ENCODE assay signal across 8 cellular contexts in the genomic region with DNA sequence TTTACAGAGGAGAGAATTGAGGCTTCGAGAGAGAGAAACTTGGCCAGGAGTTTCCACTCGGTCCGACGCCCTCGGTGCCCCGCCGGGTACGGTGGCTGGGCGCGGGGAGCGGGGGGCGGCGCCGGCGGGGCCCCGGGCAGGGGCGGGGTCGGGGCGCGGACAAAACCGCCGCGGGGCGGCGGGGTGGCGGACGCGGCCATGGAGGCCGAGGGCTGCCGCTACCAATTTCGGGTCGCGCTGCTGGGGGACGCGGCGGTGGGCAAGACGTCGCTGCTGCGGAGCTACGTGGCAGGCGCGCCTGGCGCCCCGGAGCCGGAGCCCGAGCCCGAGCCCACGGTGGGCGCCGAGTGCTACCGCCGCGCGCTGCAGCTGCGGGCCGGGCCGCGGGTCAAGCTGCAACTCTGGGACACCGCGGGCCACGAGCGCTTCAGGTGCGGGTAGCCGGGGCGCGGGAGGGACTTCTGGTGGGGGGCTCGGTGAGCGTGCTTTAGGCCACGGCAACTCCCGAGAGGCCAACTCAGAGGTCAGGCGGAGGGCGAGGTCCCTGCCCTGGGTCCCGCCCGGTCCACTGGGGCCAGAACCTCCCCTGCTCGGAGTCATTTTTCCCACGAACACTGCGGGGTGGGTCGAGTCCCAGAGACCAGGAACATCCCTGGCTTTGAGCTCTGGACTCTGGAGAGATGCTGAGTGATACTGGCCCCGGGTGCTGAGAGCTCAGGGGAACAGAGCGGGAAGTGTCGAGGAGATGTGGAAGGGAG. TPM values are rescaled to one million over a fixed set of nuclear protein-coding genes. Genes with fewer than 3 reads are reported as not detected.
DNase-seq lines count a peak whose midpoint lies in the region; ATAC-seq, FAIRE-seq and TF ChIP-seq lines count a peak whose summit lies in the region.

No MANE protein-coding gene starts in this region.

- no peak overlapping the region for H3K9ac ChIP-seq in GM12878 (ENCODE audit: control insufficient read depth, insufficient read depth, low read length)
- H3K9ac ChIP-seq in liver (ENCODE audit: low read depth in 1 of 2, low read length in 2 of 2): no peak overlapping the region

- TF ChIP-seq CTCF in DOHH2 (IDR thresholded peaks at IDR 0.05; ENCODE audit: low read depth, low read length, poor library complexity, severe bottlenecking): no peak
- no peak for TF ChIP-seq CTCF in GM12878 (IDR thresholded peaks at IDR 0.05 in 2 of 3, conservative IDR thresholded peaks at IDR 0.05 in 1 of 3; ENCODE audit: control insufficient read depth in 2 of 3, extremely low read depth in 1 of 3, insufficient read depth in 1 of 3, low read depth in 3 of 3, low read length in 3 of 3)
- TF ChIP-seq CTCF in liver (IDR thresholded peaks at IDR 0.05; ENCODE audit: low read depth, low read length, missing input control): no peak
- no peak for TF ChIP-seq CTCF in transverse colon (IDR thresholded peaks at IDR 0.05)

- peak overlapping the region; percentile 62 for H3K4me2 ChIP-seq in DOHH2 (ENCODE audit: low read length)
- peak overlapping the region; percentile 82 for H3K4me2 ChIP-seq in GM12878 (ENCODE audit: control insufficient read depth, insufficient read depth)

- intact Hi-C loops in GM12878 (cut with micrococcal nuclease; ENCODE audit: unreplicated experiment): no loop called here
- intact Hi-C loops in transverse colon (cut with DNase I; ENCODE audit: low total_unique reads): no loop called here

- TF ChIP-seq POLR2A in GM12878 (IDR thresholded peaks at IDR 0.05; ENCODE audit: low read depth, low read length) (no peak), transverse colon (IDR thresholded peaks at IDR 0.05) (no peak)

- no peaks in the 10 kb centered on the region for H3K9me2 ChIP-seq in DOHH2 (replicated peaks; ENCODE audit: control insufficient read depth, low read length)

- H3K79me2 ChIP-seq in DOHH2 (ENCODE audit: control insufficient read depth, low read length): no peaks in the 10 kb centered on the region
- H3K79me2 ChIP-seq in GM12878 (ENCODE audit: control insufficient read depth, insufficient read depth, low read length): no peaks in the 10 kb centered on the region

- H4K20me1 ChIP-seq in DOHH2 (ENCODE audit: control insufficient read depth, insufficient read depth, low read depth, low read length): no peaks in the 10 kb centered on the region
- H4K20me1 ChIP-seq in GM12878 (ENCODE audit: control insufficient read depth, insufficient read depth): no peaks in the 10 kb centered on the region

- H3K27ac ChIP-seq in DOHH2 (ENCODE audit: low read depth, low read length) (no peak overlapping the region), GM12878 (ENCODE audit: control insufficient read depth, insufficient read depth) (no peak overlapping the region), liver (ENCODE audit: low read depth in 1 of 2, low read length in 2 of 2) (no peak overlapping the region), transverse colon (peak overlapping the region; percentile 41 to 66 (median 50))

- WGBS in GM12878 (ENCODE audit: insufficient coverage, insufficient replicate concordance, low lambda C conversion rate, missing lambda C conversion rate): 58% methylated on average over 16 of the region's 81 CpGs
- WGBS in liver: 4% methylated on average over 81 of the region's 81 CpGs
- 8% methylated on average over 38 of the region's 81 CpGs; no CpG with 5 or more reads in 1 of the 2 donors for WGBS in transverse colon (ENCODE audit: low coverage in 1 of 2), 2 donors

- H3K27me3 ChIP-seq in DOHH2 (ENCODE audit: control insufficient read depth, low read length) (peaks cover 5% of the 10 kb centered on the region; the same call in 1 of the 2 replicates), GM12878 (replicated peaks in 1 of 2; ENCODE audit: control insufficient read depth in 2 of 2, insufficient read depth in 2 of 2, low read length in 1 of 2) (no peaks in the 10 kb centered on the region), liver (ENCODE audit: control insufficient read depth in 4 of 4, insufficient read depth in 4 of 4, low read length in 3 of 4) (no peaks in the 10 kb centered on the region), transverse colon (no peaks in the 10 kb centered on the region)

- H3K4me1 ChIP-seq in DOHH2 (ENCODE audit: control insufficient read depth, low read length) (peaks cover 10% of the 10 kb centered on the region), GM12878 (ENCODE audit: control insufficient read depth, insufficient read depth, low read length) (no peaks in the 10 kb centered on the region), liver (ENCODE audit: control insufficient read depth in 4 of 4, insufficient read depth in 4 of 4, low read length in 3 of 4) (peaks cover 0 to 4% (median 2%) of the 10 kb centered on the region in 4 donors), transverse colon (peaks cover 4 to 30% (median 19%) of the 10 kb centered on the region in 4 donors)

- H3K9me3 ChIP-seq in DOHH2 (ENCODE audit: control insufficient read depth, insufficient read depth, low read length) (no peaks in the 10 kb centered on the region), GM12878 (replicated peaks; ENCODE audit: control insufficient read depth, insufficient read depth, low read length) (no peaks in the 10 kb centered on the region), liver (ENCODE audit: control insufficient read depth in 4 of 4, low read length in 3 of 4) (no peaks in the 10 kb centered on the region), transverse colon (no peaks in the 10 kb centered on the region)

- ATAC-seq in HG02759 (IDR thresholded peaks at IDR 0.05; ENCODE audit: unreplicated experiment): peak; percentile 67
- peak; percentile 74 for ATAC-seq in GM12878
- no peak for ATAC-seq in GM19351 (IDR thresholded peaks at IDR 0.05; ENCODE audit: unreplicated experiment)

- no peaks in the 10 kb centered on the region for H3F3A ChIP-seq in DOHH2 (ENCODE audit: control insufficient read depth, insufficient read depth)

- SMC1A ChIA-PET in GM12878 (lab: Charles Lee; ENCODE audit: uncharacterized antibody, unreplicated experiment): interaction anchor here (0.7 to 1.3 kb wide), 4 partner anchors 8 to 41 kb away, joined by 3 to 5 read pairs (median 3); no protein-coding TSS in a partner anchor

- peak overlapping the region; percentile 72 for H2AFZ ChIP-seq in GM12878 (ENCODE audit: control insufficient read depth, low read depth, low read length)

- DNase-seq in GM12878 (ENCODE audit: low read depth, low spot score) (no peak), transverse colon (peak; percentile 32), NCI-H2196 (lab: John Stamatoyannopoulos, UW; ENCODE audit: unreplicated experiment) (no peak)
- DNase-seq in stimulated activated CD4-positive, alpha-beta T cell treated with anti-CD3 and anti-CD28 coated beads, Interleukin-4, amount 100 ng/mL, for 24 hours: no peak

- peak overlapping the region; percentile 43 for H3K4me3 ChIP-seq in DOHH2 (ENCODE audit: low read length)
- peak overlapping the region; percentile 51; the same call in 1 of the 2 replicates for H3K4me3 ChIP-seq in GM12878
- H3K4me3 ChIP-seq in liver (ENCODE audit: low read depth in 1 of 3, low read length in 3 of 3): peak overlapping the region in 2 of 3 donors; percentile 12 to 55
- H3K4me3 ChIP-seq in transverse colon: peak overlapping the region; percentile 26 to 70 (median 50)

- TF ChIP-seq RAD21 in GM12878 (IDR thresholded peaks at IDR 0.05; ENCODE audit: insufficient read depth, low read depth, low read length) (no peak), liver (IDR thresholded peaks at IDR 0.05) (no peak)

- H3K36me3 ChIP-seq in DOHH2 (ENCODE audit: control insufficient read depth, low read length) (no peaks in the 10 kb centered on the region), GM12878 (ENCODE audit: control insufficient read depth in 2 of 2, insufficient read depth in 2 of 2, low read length in 1 of 2) (no peaks in the 10 kb centered on the region), liver (ENCODE audit: control insufficient read depth in 4 of 4, insufficient read depth in 3 of 4, low read depth in 1 of 4, low read length in 3 of 4) (peaks cover 0 to 2% (median 0%) of the 10 kb centered on the region in 4 donors), transverse colon (no peaks in the 10 kb centered on the region)

- POLR2A ChIA-PET in GM12878 (lab: Charles Lee): interaction anchor here (0.5 to 1.3 kb wide), 7 partner anchors 8 to 357 kb away, joined by 3 to 7 read pairs (median 4); partner anchors contain the start of gene ATP5IF1

- no peak for TF ChIP-seq EP300 in GM12878 (IDR thresholded peaks at IDR 0.05; ENCODE audit: borderline replicate concordance in 1 of 2, control insufficient read depth in 1 of 2, low read depth in 2 of 2, low read length in 2 of 2)
- TF ChIP-seq EP300 in transverse colon (IDR thresholded peaks at IDR 0.05; ENCODE audit: low read depth): no peak

- BruUV-seq in GM12878 (replicated peaks; lab: Mats Ljungman, UMichigan): no TSS peak

- no peak for FAIRE-seq in GM12878 (lab: Jason Lieb, UNC)

- CTCF ChIA-PET in GM12878 (lab: Yijun Ruan, JAX): interaction anchor here (0.7 to 1.3 kb wide), 5 partner anchors 9 to 73 kb away, joined by 3 to 4 read pairs (median 3); no protein-coding TSS in a partner anchor

- in situ Hi-C loops in GM12878 (cut with MboI): no loop called here
- in situ Hi-C loops in transverse colon (cut with MboI; ENCODE audit: low pct_ligation_motif_present in 1 of 4, low pct_unique_long_range_greater_than_20kb in 1 of 4, low sequenced_read_pairs in 3 of 4): no loop called here

- RAD21 ChIA-PET in GM12878 (lab: Charles Lee; ENCODE audit: unreplicated experiment): interaction anchor here (0.7 to 0.9 kb wide), 2 partner anchors 10 to 12 kb away, joined by 3 to 5 read pairs; no protein-coding TSS in a partner anchor

RNA-seq across cellular contexts. Expression of gene RAB42, which starts 0.4 kb away (rescaled TPM):
- total RNA-seq in GM12878 (2013; cell fraction: nucleolus; rRNA removed): 1.1 and 2.0 TPM in 2 replicates
- total RNA-seq in GM12878 (2014; rRNA removed): 0.76 and 0.96 TPM in 2 replicates
- 0.28 and 0.49 TPM in 2 replicates for total RNA-seq in GM12878 (2014; rRNA removed; fragmentation: Illumina TruSeq; extraction: Trizol)
- 0.72 and 0.92 TPM in 2 replicates for total RNA-seq in GM12878 (2021)
- polyA plus RNA-seq in GM12878 (2011; ENCODE audit: low read depth): 0.75 TPM
- polyA plus RNA-seq in GM12878 (2011; rRNA removed): 4.2 and 4.5 TPM in 2 replicates
- polyA plus RNA-seq in GM12878 (2011; cell fraction: cytosol; rRNA removed): 5.8 and 6.1 TPM in 2 replicates
- 1.4 and 2.3 TPM in 2 replicates for polyA plus RNA-seq in GM12878 (2011; cell fraction: nucleus; rRNA removed)
- polyA plus RNA-seq in GM12878 (2012): 0.72 and 1.2 TPM in 2 replicates
- polyA plus RNA-seq in GM12878 (2014; fragmentation: Illumina TruSeq; extraction: Trizol): 0.38 and 0.51 TPM in 2 replicates
- polyA plus RNA-seq in GM12878 (2014; fragmentation: Nextera tagmentation; extraction: Ambion mirVana): under 1 TPM; 0.16 to 0.21 TPM
- polyA plus RNA-seq in GM12878 (2014; rRNA removed): 0.24 and 0.99 TPM in 2 replicates
- under 1 TPM; 0.28 to 0.48 TPM for polyA plus RNA-seq in GM12878 (2016; fragmentation: Nextera tagmentation; extraction: Ambion mirVana)
- 3.0 and 3.7 TPM in 2 replicates for polyA minus RNA-seq in GM12878 (2011; rRNA and poly(A)+ RNA removed)
- polyA minus RNA-seq in GM12878 (2011; cell fraction: cytosol; rRNA and poly(A)+ RNA removed): 1.6 and 1.9 TPM in 2 replicates
- 1.5 and 2.0 TPM in 2 replicates for polyA minus RNA-seq in GM12878 (2011; cell fraction: nucleus; rRNA and poly(A)+ RNA removed)
- total RNA-seq in liver: 1 to 10 TPM; 1.1 to 5.9 TPM
- polyA plus RNA-seq in liver: under 1 TPM; 0.35 to 0.92 TPM
- total RNA-seq in transverse colon: 10 to 100 TPM in 1 of 4 donors, 1 to 10 TPM in 2, not detected in 1; 5.3 to 14.2 (median 5.6) TPM

RNA-seq across cellular contexts. Expression of gene TRNAU1AP, which starts 39.6 kb away (rescaled TPM):
- 99.4 and 101 TPM in 2 replicates for total RNA-seq in GM12878 (2013; cell fraction: nucleolus; rRNA removed)
- total RNA-seq in GM12878 (2014; rRNA removed) (24.3 and 28.2 TPM in 2 replicates), GM12878 (2014; rRNA removed; fragmentation: Illumina TruSeq; extraction: Trizol) (26.2 and 29.5 TPM in 2 replicates), GM12878 (2021) (30.8 and 35.6 TPM in 2 replicates), liver (10 to 100 TPM in 1 of 2 donors, 1 to 10 TPM in 1; 8.5 to 12.0 TPM), transverse colon (10 to 100 TPM in 2 of 4 donors, 1 to 10 TPM in 2; 4.1 to 25.4 (median 12.4) TPM)
- polyA plus RNA-seq in GM12878 (2011; ENCODE audit: low read depth): 16.8 TPM
- polyA plus RNA-seq in GM12878 (2011; rRNA removed) (60.7 and 67.0 TPM in 2 replicates), GM12878 (2014; fragmentation: Illumina TruSeq; extraction: Trizol) (28.5 and 34.3 TPM in 2 replicates), GM12878 (2014; fragmentation: Nextera tagmentation; extraction: Ambion mirVana) (10 to 100 TPM; 53.1 to 53.8 TPM), GM12878 (2014; rRNA removed) (25.8 and 34.3 TPM in 2 replicates), GM12878 (2016; fragmentation: Nextera tagmentation; extraction: Ambion mirVana) (10 to 100 TPM; 28.5 to 32.8 TPM), liver (1 to 10 TPM; 5.6 to 9.2 TPM)
- polyA plus RNA-seq in GM12878 (2011; cell fraction: cytosol; rRNA removed): 35.3 and 40.9 TPM in 2 replicates
- 49.4 and 62.4 TPM in 2 replicates for polyA plus RNA-seq in GM12878 (2011; cell fraction: nucleus; rRNA removed)
- 26.9 and 27.2 TPM in 2 replicates for polyA plus RNA-seq in GM12878 (2012)
- 31.7 and 32.2 TPM in 2 replicates for polyA minus RNA-seq in GM12878 (2011; rRNA and poly(A)+ RNA removed)
- 13.1 and 13.7 TPM in 2 replicates for polyA minus RNA-seq in GM12878 (2011; cell fraction: cytosol; rRNA and poly(A)+ RNA removed)
- polyA minus RNA-seq in GM12878 (2011; cell fraction: nucleus; rRNA and poly(A)+ RNA removed): 18.9 and 26.8 TPM in 2 replicates

RNA-seq across cellular contexts. Expression of gene TAF12, which starts 50.4 kb away (rescaled TPM):
- total RNA-seq in GM12878 (2013; cell fraction: nucleolus; rRNA removed): 6.9 TPM in 2 replicates
- total RNA-seq in GM12878 (2014; rRNA removed) (21.9 and 30.0 TPM in 2 replicates), GM12878 (2014; rRNA removed; fragmentation: Illumina TruSeq; extraction: Trizol) (23.9 and 25.1 TPM in 2 replicates), GM12878 (2021) (18.3 TPM in 2 replicates), liver (10 to 100 TPM in 1 of 2 donors, 1 to 10 TPM in 1; 9.5 to 14.2 TPM), transverse colon (10 to 100 TPM; 13.8 to 19.5 (median 15.2) TPM)
- 13.5 TPM for polyA plus RNA-seq in GM12878 (2011; ENCODE audit: low read depth)
- polyA plus RNA-seq in GM12878 (2011; rRNA removed) (30.2 and 35.0 TPM in 2 replicates), GM12878 (2014; fragmentation: Illumina TruSeq; extraction: Trizol) (27.0 and 28.3 TPM in 2 replicates), GM12878 (2014; fragmentation: Nextera tagmentation; extraction: Ambion mirVana) (10 to 100 TPM; 34.3 to 41.9 TPM), GM12878 (2014; rRNA removed) (25.5 and 25.6 TPM in 2 replicates), GM12878 (2016; fragmentation: Nextera tagmentation; extraction: Ambion mirVana) (10 to 100 TPM; 42.4 to 43.3 TPM), liver (10 to 100 TPM in 1 of 2 donors, 1 to 10 TPM in 1; 9.7 to 14.5 TPM)
- polyA plus RNA-seq in GM12878 (2011; cell fraction: cytosol; rRNA removed): 18.8 and 22.1 TPM in 2 replicates
- polyA plus RNA-seq in GM12878 (2011; cell fraction: nucleus; rRNA removed): 12.2 and 16.6 TPM in 2 replicates
- polyA plus RNA-seq in GM12878 (2012): 17.9 and 18.0 TPM in 2 replicates
- 14.2 and 15.4 TPM in 2 replicates for polyA minus RNA-seq in GM12878 (2011; rRNA and poly(A)+ RNA removed)
- polyA minus RNA-seq in GM12878 (2011; cell fraction: cytosol; rRNA and poly(A)+ RNA removed): 3.7 and 3.8 TPM in 2 replicates
- 3.5 and 7.3 TPM in 2 replicates for polyA minus RNA-seq in GM12878 (2011; cell fraction: nucleus; rRNA and poly(A)+ RNA removed)

RNA-seq across cellular contexts. Expression of gene RNU11, which starts 55.9 kb away (rescaled TPM):
- total RNA-seq in GM12878 (2013; cell fraction: nucleolus; rRNA removed): not detected in 2 replicates
- total RNA-seq in GM12878 (2014; rRNA removed) (under 0.01 TPM in 1 of 2 replicates, not detected in the other), GM12878 (2014; rRNA removed; fragmentation: Illumina TruSeq; extraction: Trizol) (not detected in 2 replicates), GM12878 (2021) (not detected in 2 replicates), liver (not detected), transverse colon (not detected)
- polyA plus RNA-seq in GM12878 (2011; ENCODE audit: low read depth): not detected
- polyA plus RNA-seq in GM12878 (2011; rRNA removed) (not detected in 2 replicates), GM12878 (2014; fragmentation: Illumina TruSeq; extraction: Trizol) (not detected in 2 replicates), GM12878 (2014; fragmentation: Nextera tagmentation; extraction: Ambion mirVana) (not detected), GM12878 (2014; rRNA removed) (not detected in 2 replicates), GM12878 (2016; fragmentation: Nextera tagmentation; extraction: Ambion mirVana) (not detected), liver (not detected)
- not detected in 2 replicates for polyA plus RNA-seq in GM12878 (2011; cell fraction: cytosol; rRNA removed)
- not detected in 2 replicates for polyA plus RNA-seq in GM12878 (2011; cell fraction: nucleus; rRNA removed)
- polyA plus RNA-seq in GM12878 (2012): not detected in 2 replicates
- not detected in 2 replicates for polyA minus RNA-seq in GM12878 (2011; rRNA and poly(A)+ RNA removed)
- polyA minus RNA-seq in GM12878 (2011; cell fraction: cytosol; rRNA and poly(A)+ RNA removed): 648 TPM in 2 replicates
- not detected in 2 replicates for polyA minus RNA-seq in GM12878 (2011; cell fraction: nucleus; rRNA and poly(A)+ RNA removed)

Comparison
In these comparisons a context has a peak if more than half of its experiments do, and no peak if none do; other contexts are left out.
1. H3K27ac ChIP-seq: peak in transverse colon (4 of 4); none in DOHH2 (single experiment), GM12878 (single experiment) and liver (0 of 2).
2. Peak in every context shown above with its lines, with median percentiles within 50 percentile points of each other: H3K4me3 ChIP-seq.